Comparison of ENCODE assay signal across 30 cellular contexts in the genomic region with DNA sequence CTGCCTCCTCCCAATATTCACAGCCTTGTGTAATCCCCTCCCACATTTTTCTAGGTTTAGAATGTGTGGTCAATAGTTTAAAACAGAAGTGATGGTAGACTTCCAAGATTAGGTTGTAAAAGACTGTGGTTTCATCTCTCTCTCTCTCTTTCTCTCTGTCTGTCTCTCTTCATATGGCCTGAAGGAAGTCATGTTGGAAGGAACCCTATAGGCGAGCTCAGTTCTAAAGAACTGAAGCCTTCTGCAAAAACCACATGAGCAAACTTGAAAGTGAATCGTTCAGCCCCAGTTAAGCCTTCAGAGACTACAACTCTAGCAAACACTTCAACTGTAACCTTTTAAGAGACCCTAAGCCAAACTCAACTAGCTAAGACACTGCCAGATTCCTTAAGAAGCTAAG.
"Had no signal": no experiment of that assay in that cellular context is flagged by ENCODE, and none has a peak within 500 bp of the region (broad histone marks: within the 10 kb centered on the region; RNA-seq: fewer than 3 reads in every experiment).

No MANE protein-coding gene starts in this region.

- H3K9me3 Mint-ChIP-seq: neural progenitor cell had no signal

- H3K27ac ChIP-seq: esophagus muscularis mucosa, heart right ventricle, left lung, neural progenitor cell, parathyroid adenoma, prostate gland, right atrium auricular region, suprapubic skin, transverse colon, vagina had no signal

- H3K9me3 ChIP-seq: esophagus muscularis mucosa, heart right ventricle, left lung, prostate gland, right atrium auricular region, suprapubic skin, transverse colon, vagina had no signal

- H3K4me1 Mint-ChIP-seq: naive thymus-derived CD4-positive, alpha-beta T cell; nephron; neural progenitor cell; stimulated activated naive CD8-positive, alpha-beta T cell treated with anti-CD3 and anti-CD28 coated beads, Interleukin-15, amount 100 ng/mL, for 72 hours had no signal

- H3K27me3 Mint-ChIP-seq: naive thymus-derived CD4-positive, alpha-beta T cell; stimulated activated naive CD8-positive, alpha-beta T cell treated with anti-CD3 and anti-CD28 coated beads, Interleukin-15, amount 100 ng/mL, for 72 hours had no signal

- DNase-seq: dermis blood vessel endothelial cell; effector memory CD4-positive, alpha-beta T cell; foreskin melanocyte; glutamatergic neuron; heart right ventricle; hippocampal formation; left cardiac atrium; left lung; mesendoderm; midbrain; naive thymus-derived CD4-positive, alpha-beta T cell; stimulated activated CD4-positive, alpha-beta T cell treated with anti-CD3 and anti-CD28 coated beads, Interleukin-12 subunit alpha, Interleukin-12 subunit beta, amount 100 ng/mL, for 4 hours; stimulated activated CD4-positive, alpha-beta T cell treated with anti-CD3 and anti-CD28 coated beads, Interleukin-1b, Interleukin-23, amount 100 ng/mL, for 48 hours; stimulated activated CD4-positive, alpha-beta T cell treated with anti-CD3 and anti-CD28 coated beads, Interleukin-4, amount 100 ng/mL, for 1 hour; stimulated activated CD8-positive, alpha-beta memory T cell treated with anti-CD3 and anti-CD28 coated beads, Interleukin-4, amount 100 ng/mL, for 48 hours; stimulated activated naive CD4-positive, alpha-beta T cell; stimulated activated naive CD8-positive, alpha-beta T cell treated with anti-CD3 and anti-CD28 coated beads, Interleukin-15, amount 100 ng/mL, for 72 hours; transverse colon had no signal

- ATAC-seq: heart right ventricle; left cardiac atrium; left lung; naive thymus-derived CD4-positive, alpha-beta T cell; sciatic nerve; stimulated activated naive CD8-positive, alpha-beta T cell treated with anti-CD3 and anti-CD28 coated beads, Interleukin-15, amount 100 ng/mL, for 72 hours had no signal

- H3K4me1 ChIP-seq: esophagus muscularis mucosa, heart right ventricle, left lung, neural progenitor cell, parathyroid adenoma, prostate gland, right atrium auricular region, suprapubic skin, transverse colon, vagina had no signal

- H3K4me3 ChIP-seq: esophagus muscularis mucosa, heart right ventricle, left lung, neural progenitor cell, prostate gland, right atrium auricular region, smooth muscle cell, suprapubic skin, transverse colon, vagina had no signal

- H3K4me3 Mint-ChIP-seq: naive thymus-derived CD4-positive, alpha-beta T cell; nephron; neural progenitor cell; stimulated activated naive CD8-positive, alpha-beta T cell treated with anti-CD3 and anti-CD28 coated beads, Interleukin-15, amount 100 ng/mL, for 72 hours had no signal

- H3K9ac ChIP-seq: neural progenitor cell, parathyroid adenoma had no signal

- H3K4me2 ChIP-seq: neural progenitor cell, smooth muscle cell had no signal

- H3K27ac Mint-ChIP-seq: naive thymus-derived CD4-positive, alpha-beta T cell; nephron; neural progenitor cell; stimulated activated naive CD8-positive, alpha-beta T cell treated with anti-CD3 and anti-CD28 coated beads, Interleukin-15, amount 100 ng/mL, for 72 hours had no signal

- FAIRE-seq: endothelial cell of umbilical vein, islet of Langerhans had no signal

- H3K79me2 ChIP-seq: parathyroid adenoma had no signal

- H3K36me3 Mint-ChIP-seq: naive thymus-derived CD4-positive, alpha-beta T cell; neural progenitor cell had no signal

- H3K36me3 ChIP-seq: esophagus muscularis mucosa, heart right ventricle, left lung, neural progenitor cell, prostate gland, right atrium auricular region, suprapubic skin, transverse colon, vagina had no signal

- H3K27me3 ChIP-seq: esophagus muscularis mucosa, heart right ventricle, left lung, neural progenitor cell, right atrium auricular region, suprapubic skin, transverse colon, vagina had no signal

- H2AFZ ChIP-seq: neural progenitor cell, parathyroid adenoma had no signal
